1 cellular context compared by ENCODE assay signal in the genomic region with DNA sequence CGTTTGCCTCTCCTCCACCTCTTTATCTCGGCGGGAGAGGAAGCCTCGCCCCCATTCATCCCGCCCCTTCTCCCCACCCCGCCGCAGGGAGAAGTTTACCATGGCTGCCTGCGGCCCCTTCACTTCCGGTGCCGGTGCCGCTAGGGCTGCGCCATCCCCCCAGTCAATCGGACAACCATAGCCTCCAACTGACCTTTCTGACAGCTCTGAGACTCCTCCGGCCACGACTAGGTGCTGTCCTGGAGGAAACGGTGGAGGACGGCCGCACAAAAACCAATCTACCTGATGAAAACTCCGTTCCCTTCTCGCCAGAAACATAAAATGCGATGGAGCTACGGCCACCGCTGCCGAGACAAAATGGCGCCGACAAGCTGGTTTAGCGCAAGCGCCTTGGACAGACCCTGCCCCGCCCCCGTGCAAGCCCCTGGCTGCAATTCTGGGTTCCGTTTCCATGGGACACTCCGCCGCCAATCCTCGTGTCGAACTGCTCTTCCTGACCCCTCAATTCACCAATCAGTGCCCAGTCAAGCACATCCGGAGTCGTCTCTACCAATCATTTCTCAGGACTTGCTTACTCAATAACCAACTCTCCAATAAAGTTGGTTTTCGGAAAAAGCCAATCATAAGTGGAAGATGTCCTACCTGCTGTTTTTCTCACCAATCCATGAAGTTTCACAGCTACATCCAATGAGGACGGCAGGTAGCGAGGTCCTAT.
A peak's percentile ranks its signal among the peaks of the same experiment; 100 is the strongest.
TF ChIP-seq lines count a peak whose summit lies in the region.

No MANE protein-coding gene starts in this region.

TF ChIP-seq in HepG2, 621 proteins besides CTCF, POLR2A, EP300 and RAD21 (continued from another document and continues in another):
- TF ChIP-seq, protein P1, sequence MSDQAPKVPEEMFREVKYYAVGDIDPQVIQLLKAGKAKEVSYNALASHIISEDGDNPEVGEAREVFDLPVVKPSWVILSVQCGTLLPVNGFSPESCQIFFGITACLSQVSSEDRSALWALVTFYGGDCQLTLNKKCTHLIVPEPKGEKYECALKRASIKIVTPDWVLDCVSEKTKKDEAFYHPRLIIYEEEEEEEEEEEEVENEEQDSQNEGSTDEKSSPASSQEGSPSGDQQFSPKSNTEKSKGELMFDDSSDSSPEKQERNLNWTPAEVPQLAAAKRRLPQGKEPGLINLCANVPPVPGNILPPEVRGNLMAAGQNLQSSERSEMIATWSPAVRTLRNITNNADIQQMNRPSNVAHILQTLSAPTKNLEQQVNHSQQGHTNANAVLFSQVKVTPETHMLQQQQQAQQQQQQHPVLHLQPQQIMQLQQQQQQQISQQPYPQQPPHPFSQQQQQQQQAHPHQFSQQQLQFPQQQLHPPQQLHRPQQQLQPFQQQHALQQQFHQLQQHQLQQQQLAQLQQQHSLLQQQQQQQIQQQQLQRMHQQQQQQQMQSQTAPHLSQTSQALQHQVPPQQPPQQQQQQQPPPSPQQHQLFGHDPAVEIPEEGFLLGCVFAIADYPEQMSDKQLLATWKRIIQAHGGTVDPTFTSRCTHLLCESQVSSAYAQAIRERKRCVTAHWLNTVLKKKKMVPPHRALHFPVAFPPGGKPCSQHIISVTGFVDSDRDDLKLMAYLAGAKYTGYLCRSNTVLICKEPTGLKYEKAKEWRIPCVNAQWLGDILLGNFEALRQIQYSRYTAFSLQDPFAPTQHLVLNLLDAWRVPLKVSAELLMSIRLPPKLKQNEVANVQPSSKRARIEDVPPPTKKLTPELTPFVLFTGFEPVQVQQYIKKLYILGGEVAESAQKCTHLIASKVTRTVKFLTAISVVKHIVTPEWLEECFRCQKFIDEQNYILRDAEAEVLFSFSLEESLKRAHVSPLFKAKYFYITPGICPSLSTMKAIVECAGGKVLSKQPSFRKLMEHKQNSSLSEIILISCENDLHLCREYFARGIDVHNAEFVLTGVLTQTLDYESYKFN (CRISPR knock-in tag; conservative IDR thresholded peaks at IDR 0.05) = peak; percentile 59
- TF ChIP-seq PTBP1 (IDR thresholded peaks at IDR 0.05; ENCODE audit: low read depth, low read length, poor library complexity, severe bottlenecking) = no peak
- peak; percentile 34; the same call in 1 of the 2 replicates for TF ChIP-seq ZNF761 (CRISPR knock-in tag; conservative IDR thresholded peaks at IDR 0.05)
- TF ChIP-seq HOXA7 (CRISPR knock-in tag; IDR thresholded peaks at IDR 0.05) = no peak
- TF ChIP-seq HOXA3 (CRISPR knock-in tag; IDR thresholded peaks at IDR 0.05) = peak; percentile 77
- TF ChIP-seq HNRNPH1 (optimal IDR thresholded peaks at IDR 0.05; ENCODE audit: low read depth, low read length) = no peak
- TF ChIP-seq, protein P2, sequence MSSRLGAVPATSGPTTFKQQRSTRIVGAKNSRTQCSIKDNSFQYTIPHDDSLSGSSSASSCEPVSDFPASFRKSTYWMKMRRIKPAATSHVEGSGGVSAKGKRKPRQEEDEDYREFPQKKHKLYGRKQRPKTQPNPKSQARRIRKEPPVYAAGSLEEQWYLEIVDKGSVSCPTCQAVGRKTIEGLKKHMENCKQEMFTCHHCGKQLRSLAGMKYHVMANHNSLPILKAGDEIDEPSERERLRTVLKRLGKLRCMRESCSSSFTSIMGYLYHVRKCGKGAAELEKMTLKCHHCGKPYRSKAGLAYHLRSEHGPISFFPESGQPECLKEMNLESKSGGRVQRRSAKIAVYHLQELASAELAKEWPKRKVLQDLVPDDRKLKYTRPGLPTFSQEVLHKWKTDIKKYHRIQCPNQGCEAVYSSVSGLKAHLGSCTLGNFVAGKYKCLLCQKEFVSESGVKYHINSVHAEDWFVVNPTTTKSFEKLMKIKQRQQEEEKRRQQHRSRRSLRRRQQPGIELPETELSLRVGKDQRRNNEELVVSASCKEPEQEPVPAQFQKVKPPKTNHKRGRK (CRISPR knock-in tag; IDR thresholded peaks at IDR 0.05) = no peak
- TF ChIP-seq, protein P3, sequence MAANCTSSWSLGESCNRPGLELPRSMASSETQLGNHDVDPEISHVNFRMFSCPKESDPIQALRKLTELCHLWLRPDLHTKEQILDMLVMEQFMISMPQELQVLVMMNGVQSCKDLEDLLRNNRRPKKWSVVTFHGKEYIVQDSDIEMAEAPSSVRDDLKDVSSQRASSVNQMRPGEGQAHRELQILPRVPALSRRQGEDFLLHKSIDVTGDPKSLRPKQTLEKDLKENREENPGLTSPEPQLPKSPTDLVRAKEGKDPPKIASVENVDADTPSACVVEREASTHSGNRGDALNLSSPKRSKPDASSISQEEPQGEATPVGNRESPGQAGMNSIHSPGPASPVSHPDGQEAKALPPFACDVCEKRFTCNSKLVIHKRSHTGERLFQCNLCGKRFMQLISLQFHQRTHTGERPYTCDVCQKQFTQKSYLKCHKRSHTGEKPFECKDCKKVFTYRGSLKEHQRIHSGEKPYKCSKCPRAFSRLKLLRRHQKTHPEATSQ (CRISPR knock-in tag; IDR thresholded peaks at IDR 0.05; ENCODE audit: borderline replicate concordance) = no peak
- TF ChIP-seq ARNTL (CRISPR knock-in tag; IDR thresholded peaks at IDR 0.05) = peak; percentile 63
- TF ChIP-seq ZKSCAN5 (CRISPR knock-in tag; IDR thresholded peaks at IDR 0.05) = no peak
- no peak for TF ChIP-seq RELA (CRISPR knock-in tag; IDR thresholded peaks at IDR 0.05)
- no peak for TF ChIP-seq ZFAT (CRISPR knock-in tag; conservative IDR thresholded peaks at IDR 0.05)
- TF ChIP-seq KLF11 (CRISPR knock-in tag; IDR thresholded peaks at IDR 0.05) = no peak; the same call in 1 of the 2 replicates
- no peak for TF ChIP-seq NR2F1 (CRISPR knock-in tag; IDR thresholded peaks at IDR 0.05)
- TF ChIP-seq ZNF780A (CRISPR knock-in tag; IDR thresholded peaks at IDR 0.05) = no peak
- TF ChIP-seq ZNF350 (CRISPR knock-in tag; IDR thresholded peaks at IDR 0.05; ENCODE audit: borderline replicate concordance, low read depth) = peak; percentile 17; the same call in 1 of the 2 replicates
- peak; percentile 20; the same call in 1 of the 2 replicates for TF ChIP-seq GATAD2A (CRISPR knock-in tag; IDR thresholded peaks at IDR 0.05)
- TF ChIP-seq CHD2 (IDR thresholded peaks at IDR 0.05; ENCODE audit: low read depth, low read length) = 0 out of 2 replicates have a peak, but pooled peaks have one; percentile 37
- TF ChIP-seq ZNF652 (CRISPR knock-in tag; IDR thresholded peaks at IDR 0.05; ENCODE audit: borderline replicate concordance, low read depth) = no peak
- no peak for TF ChIP-seq BRCA1 (CRISPR knock-in tag; IDR thresholded peaks at IDR 0.05)
- no peak for TF ChIP-seq FOXJ3 (CRISPR knock-in tag; IDR thresholded peaks at IDR 0.05; ENCODE audit: borderline replicate concordance)
- peak; percentile 82 for TF ChIP-seq SALL2 (CRISPR knock-in tag; IDR thresholded peaks at IDR 0.05)
- TF ChIP-seq, protein P4, sequence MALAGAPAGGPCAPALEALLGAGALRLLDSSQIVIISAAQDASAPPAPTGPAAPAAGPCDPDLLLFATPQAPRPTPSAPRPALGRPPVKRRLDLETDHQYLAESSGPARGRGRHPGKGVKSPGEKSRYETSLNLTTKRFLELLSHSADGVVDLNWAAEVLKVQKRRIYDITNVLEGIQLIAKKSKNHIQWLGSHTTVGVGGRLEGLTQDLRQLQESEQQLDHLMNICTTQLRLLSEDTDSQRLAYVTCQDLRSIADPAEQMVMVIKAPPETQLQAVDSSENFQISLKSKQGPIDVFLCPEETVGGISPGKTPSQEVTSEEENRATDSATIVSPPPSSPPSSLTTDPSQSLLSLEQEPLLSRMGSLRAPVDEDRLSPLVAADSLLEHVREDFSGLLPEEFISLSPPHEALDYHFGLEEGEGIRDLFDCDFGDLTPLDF (CRISPR knock-in tag; IDR thresholded peaks at IDR 0.05) = peak; percentile 70; the same call in 1 of the 2 replicates
- TF ChIP-seq, protein P5, sequence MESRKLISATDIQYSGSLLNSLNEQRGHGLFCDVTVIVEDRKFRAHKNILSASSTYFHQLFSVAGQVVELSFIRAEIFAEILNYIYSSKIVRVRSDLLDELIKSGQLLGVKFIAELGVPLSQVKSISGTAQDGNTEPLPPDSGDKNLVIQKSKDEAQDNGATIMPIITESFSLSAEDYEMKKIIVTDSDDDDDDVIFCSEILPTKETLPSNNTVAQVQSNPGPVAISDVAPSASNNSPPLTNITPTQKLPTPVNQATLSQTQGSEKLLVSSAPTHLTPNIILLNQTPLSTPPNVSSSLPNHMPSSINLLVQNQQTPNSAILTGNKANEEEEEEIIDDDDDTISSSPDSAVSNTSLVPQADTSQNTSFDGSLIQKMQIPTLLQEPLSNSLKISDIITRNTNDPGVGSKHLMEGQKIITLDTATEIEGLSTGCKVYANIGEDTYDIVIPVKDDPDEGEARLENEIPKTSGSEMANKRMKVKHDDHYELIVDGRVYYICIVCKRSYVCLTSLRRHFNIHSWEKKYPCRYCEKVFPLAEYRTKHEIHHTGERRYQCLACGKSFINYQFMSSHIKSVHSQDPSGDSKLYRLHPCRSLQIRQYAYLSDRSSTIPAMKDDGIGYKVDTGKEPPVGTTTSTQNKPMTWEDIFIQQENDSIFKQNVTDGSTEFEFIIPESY (CRISPR knock-in tag; IDR thresholded peaks at IDR 0.05) = no peak
- TF ChIP-seq PITX1 (CRISPR knock-in tag; IDR thresholded peaks at IDR 0.05) = no peak
- TF ChIP-seq, protein P6, sequence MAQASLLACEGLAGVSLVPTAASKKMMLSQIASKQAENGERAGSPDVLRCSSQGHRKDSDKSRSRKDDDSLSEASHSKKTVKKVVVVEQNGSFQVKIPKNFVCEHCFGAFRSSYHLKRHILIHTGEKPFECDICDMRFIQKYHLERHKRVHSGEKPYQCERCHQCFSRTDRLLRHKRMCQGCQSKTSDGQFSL (CRISPR knock-in tag; IDR thresholded peaks at IDR 0.05) = peak; percentile 46; the same call in 1 of the 2 replicates
- peak; percentile 47; the same call in 1 of the 2 replicates for TF ChIP-seq ZNF773 (CRISPR knock-in tag; IDR thresholded peaks at IDR 0.05; ENCODE audit: borderline replicate concordance)
- TF ChIP-seq, protein P7, sequence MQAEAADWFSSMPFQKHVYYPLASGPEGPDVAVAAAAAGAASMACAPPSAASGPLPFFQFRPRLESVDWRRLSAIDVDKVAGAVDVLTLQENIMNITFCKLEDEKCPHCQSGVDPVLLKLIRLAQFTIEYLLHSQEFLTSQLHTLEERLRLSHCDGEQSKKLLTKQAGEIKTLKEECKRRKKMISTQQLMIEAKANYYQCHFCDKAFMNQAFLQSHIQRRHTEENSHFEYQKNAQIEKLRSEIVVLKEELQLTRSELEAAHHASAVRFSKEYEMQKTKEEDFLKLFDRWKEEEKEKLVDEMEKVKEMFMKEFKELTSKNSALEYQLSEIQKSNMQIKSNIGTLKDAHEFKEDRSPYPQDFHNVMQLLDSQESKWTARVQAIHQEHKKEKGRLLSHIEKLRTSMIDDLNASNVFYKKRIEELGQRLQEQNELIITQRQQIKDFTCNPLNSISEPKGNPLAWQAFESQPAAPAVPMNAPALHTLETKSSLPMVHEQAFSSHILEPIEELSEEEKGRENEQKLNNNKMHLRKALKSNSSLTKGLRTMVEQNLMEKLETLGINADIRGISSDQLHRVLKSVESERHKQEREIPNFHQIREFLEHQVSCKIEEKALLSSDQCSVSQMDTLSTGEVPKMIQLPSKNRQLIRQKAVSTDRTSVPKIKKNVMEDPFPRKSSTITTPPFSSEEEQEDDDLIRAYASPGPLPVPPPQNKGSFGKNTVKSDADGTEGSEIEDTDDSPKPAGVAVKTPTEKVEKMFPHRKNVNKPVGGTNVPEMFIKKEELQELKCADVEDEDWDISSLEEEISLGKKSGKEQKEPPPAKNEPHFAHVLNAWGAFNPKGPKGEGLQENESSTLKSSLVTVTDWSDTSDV (CRISPR knock-in tag; IDR thresholded peaks at IDR 0.05) = no peak
- TF ChIP-seq, protein P8, sequence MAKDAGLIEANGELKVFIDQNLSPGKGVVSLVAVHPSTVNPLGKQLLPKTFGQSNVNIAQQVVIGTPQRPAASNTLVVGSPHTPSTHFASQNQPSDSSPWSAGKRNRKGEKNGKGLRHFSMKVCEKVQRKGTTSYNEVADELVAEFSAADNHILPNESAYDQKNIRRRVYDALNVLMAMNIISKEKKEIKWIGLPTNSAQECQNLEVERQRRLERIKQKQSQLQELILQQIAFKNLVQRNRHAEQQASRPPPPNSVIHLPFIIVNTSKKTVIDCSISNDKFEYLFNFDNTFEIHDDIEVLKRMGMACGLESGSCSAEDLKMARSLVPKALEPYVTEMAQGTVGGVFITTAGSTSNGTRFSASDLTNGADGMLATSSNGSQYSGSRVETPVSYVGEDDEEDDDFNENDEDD (CRISPR knock-in tag; IDR thresholded peaks at IDR 0.05; ENCODE audit: borderline replicate concordance) = no peak
- TF ChIP-seq RNF2 (conservative IDR thresholded peaks at IDR 0.05; ENCODE audit: low read depth) = no peak
- TF ChIP-seq ZFYVE20 (CRISPR knock-in tag; IDR thresholded peaks at IDR 0.05; ENCODE audit: borderline replicate concordance, low read depth) = no peak
- no peak for TF ChIP-seq SOX13 (IDR thresholded peaks at IDR 0.05)
- TF ChIP-seq SOX13 (CRISPR knock-in tag; conservative IDR thresholded peaks at IDR 0.05 in 1 of 2, IDR thresholded peaks at IDR 0.05 in 1 of 2) = no peak; a peak in 2 of 4 replicates
- 0 out of 2 replicates have a peak, but pooled peaks have one; percentile 45 for TF ChIP-seq HNRNPL (IDR thresholded peaks at IDR 0.05; ENCODE audit: low read depth, low read length)
- TF ChIP-seq KLF9 (CRISPR knock-in tag; IDR thresholded peaks at IDR 0.05; ENCODE audit: low read depth) = no peak
- TF ChIP-seq, protein P9, sequence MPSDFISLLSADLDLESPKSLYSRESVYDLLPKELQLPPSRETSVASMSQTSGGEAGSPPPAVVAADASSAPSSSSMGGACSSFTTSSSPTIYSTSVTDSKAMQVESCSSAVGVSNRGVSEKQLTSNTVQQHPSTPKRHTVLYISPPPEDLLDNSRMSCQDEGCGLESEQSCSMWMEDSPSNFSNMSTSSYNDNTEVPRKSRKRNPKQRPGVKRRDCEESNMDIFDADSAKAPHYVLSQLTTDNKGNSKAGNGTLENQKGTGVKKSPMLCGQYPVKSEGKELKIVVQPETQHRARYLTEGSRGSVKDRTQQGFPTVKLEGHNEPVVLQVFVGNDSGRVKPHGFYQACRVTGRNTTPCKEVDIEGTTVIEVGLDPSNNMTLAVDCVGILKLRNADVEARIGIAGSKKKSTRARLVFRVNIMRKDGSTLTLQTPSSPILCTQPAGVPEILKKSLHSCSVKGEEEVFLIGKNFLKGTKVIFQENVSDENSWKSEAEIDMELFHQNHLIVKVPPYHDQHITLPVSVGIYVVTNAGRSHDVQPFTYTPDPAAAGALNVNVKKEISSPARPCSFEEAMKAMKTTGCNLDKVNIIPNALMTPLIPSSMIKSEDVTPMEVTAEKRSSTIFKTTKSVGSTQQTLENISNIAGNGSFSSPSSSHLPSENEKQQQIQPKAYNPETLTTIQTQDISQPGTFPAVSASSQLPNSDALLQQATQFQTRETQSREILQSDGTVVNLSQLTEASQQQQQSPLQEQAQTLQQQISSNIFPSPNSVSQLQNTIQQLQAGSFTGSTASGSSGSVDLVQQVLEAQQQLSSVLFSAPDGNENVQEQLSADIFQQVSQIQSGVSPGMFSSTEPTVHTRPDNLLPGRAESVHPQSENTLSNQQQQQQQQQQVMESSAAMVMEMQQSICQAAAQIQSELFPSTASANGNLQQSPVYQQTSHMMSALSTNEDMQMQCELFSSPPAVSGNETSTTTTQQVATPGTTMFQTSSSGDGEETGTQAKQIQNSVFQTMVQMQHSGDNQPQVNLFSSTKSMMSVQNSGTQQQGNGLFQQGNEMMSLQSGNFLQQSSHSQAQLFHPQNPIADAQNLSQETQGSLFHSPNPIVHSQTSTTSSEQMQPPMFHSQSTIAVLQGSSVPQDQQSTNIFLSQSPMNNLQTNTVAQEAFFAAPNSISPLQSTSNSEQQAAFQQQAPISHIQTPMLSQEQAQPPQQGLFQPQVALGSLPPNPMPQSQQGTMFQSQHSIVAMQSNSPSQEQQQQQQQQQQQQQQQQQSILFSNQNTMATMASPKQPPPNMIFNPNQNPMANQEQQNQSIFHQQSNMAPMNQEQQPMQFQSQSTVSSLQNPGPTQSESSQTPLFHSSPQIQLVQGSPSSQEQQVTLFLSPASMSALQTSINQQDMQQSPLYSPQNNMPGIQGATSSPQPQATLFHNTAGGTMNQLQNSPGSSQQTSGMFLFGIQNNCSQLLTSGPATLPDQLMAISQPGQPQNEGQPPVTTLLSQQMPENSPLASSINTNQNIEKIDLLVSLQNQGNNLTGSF (CRISPR knock-in tag; IDR thresholded peaks at IDR 0.05) = 0 out of 2 replicates have a peak, but pooled peaks have one; percentile 33
- no peak for TF ChIP-seq ZNF160 (CRISPR knock-in tag; IDR thresholded peaks at IDR 0.05)
- no peak for TF ChIP-seq HMG20A (CRISPR knock-in tag; IDR thresholded peaks at IDR 0.05; ENCODE audit: borderline replicate concordance)
